11 cellular contexts compared by ENCODE assay signal in genomic region chr16:56743840-56744239, GRCh38. TPM values are rescaled to one million over a fixed set of nuclear protein-coding genes. Genes with fewer than 3 reads are reported as not detected.
A peak's percentile ranks its signal among the peaks of the same experiment; 100 is the strongest.
DNase-seq lines count a peak whose midpoint lies in the region; ATAC-seq and TF ChIP-seq lines count a peak whose summit lies in the region.
"Had no signal": no experiment of that assay in that cellular context is flagged by ENCODE, and none has a peak within 500 bp of the region (broad histone marks: within the 10 kb centered on the region; RNA-seq: fewer than 3 reads in every experiment).

No MANE protein-coding gene starts in this region.

- H3K36me3 Mint-ChIP-seq in WTC11: peaks cover 8% of the 10 kb centered on the region
- no peaks in the 10 kb centered on the region for H3K36me3 Mint-ChIP-seq in glutamatergic neuron (ENCODE audit: unreplicated experiment)

- peak overlapping the region; percentile 72; the same call in 1 of the 2 replicates for H3K9ac ChIP-seq in GM23248

- peaks cover 27% of the 10 kb centered on the region for H3K4me1 ChIP-seq in GM23248 (ENCODE audit: insufficient read depth)

- TF ChIP-seq CTCF in WTC11 (IDR thresholded peaks at IDR 0.05) (no peak), glutamatergic neuron (IDR thresholded peaks at IDR 0.05; ENCODE audit: partially characterized antibody, unreplicated experiment) (no peak), omental fat pad (IDR thresholded peaks at IDR 0.05) (no peak)

- H3K4me1 Mint-ChIP-seq in WTC11 (peaks cover 46% of the 10 kb centered on the region), glutamatergic neuron (ENCODE audit: low read depth, unreplicated experiment) (peaks cover 26% of the 10 kb centered on the region)

- no peaks in the 10 kb centered on the region for H3K27me3 ChIP-seq in GM23248 (replicated peaks; ENCODE audit: insufficient read depth)

- no peaks in the 10 kb centered on the region for H4K20me1 ChIP-seq in GM23248 (ENCODE audit: insufficient read depth)

- H3K27ac Mint-ChIP-seq in WTC11 (peak overlapping the region; percentile 36), glutamatergic neuron (ENCODE audit: unreplicated experiment) (peak overlapping the region; percentile 62)
- H3K27ac Mint-ChIP-seq: T-helper 17 cell had no signal

- peaks cover 61% of the 10 kb centered on the region for H3K79me2 ChIP-seq in GM23248 (ENCODE audit: insufficient read depth)

- H3K36me3 ChIP-seq in GM23248 (ENCODE audit: low read depth): no peaks in the 10 kb centered on the region

- ATAC-seq in WTC11: peak; percentile 43
- peak; percentile 44 for ATAC-seq in omental fat pad (ENCODE audit: low FRiP score)
- ATAC-seq: T-helper 17 cell had no signal

- H3K4me3 Mint-ChIP-seq in WTC11 (no peak overlapping the region), glutamatergic neuron (ENCODE audit: unreplicated experiment) (peak overlapping the region; percentile 43)
- H3K4me3 Mint-ChIP-seq: T-helper 17 cell had no signal

- peak; percentile 89 for DNase-seq in GM23248
- DNase-seq in WTC11 (ENCODE audit: low spot score): no peak
- DNase-seq in glutamatergic neuron: peak; percentile 18
- no peak for DNase-seq in omental fat pad (ENCODE audit: low spot score)
- no peak for DNase-seq in NOMO-1 treated with dmso at 0.1 percent for 144 hours (lab: John Stamatoyannopoulos, UW; ENCODE audit: unreplicated experiment)
- DNase-seq in central memory CD4-positive, alpha-beta T cell: no peak
- DNase-seq in GOT3 (lab: John Stamatoyannopoulos, UW): no peak
- no peak for DNase-seq in activated CD4-positive, CD25-positive, alpha-beta regulatory T cell (lab: John Stamatoyannopoulos, UW)
- DNase-seq: GDM1, NCI-H2227 treated with DMSO at 0.1 percent for 48 hours, T-helper 17 cell had no signal

- peak overlapping the region; percentile 88 for H3K27ac ChIP-seq in GM23248

- H3K9me3 Mint-ChIP-seq in WTC11 (peaks cover under 1% of the 10 kb centered on the region; the same call in 1 of the 2 replicates), glutamatergic neuron (ENCODE audit: unreplicated experiment) (peaks cover 5% of the 10 kb centered on the region)

- 0 out of 2 replicates have a peak overlapping the region, but pooled peaks have one; percentile 15 for H3K4me3 ChIP-seq in GM23248

- WGBS in GM23248 (ENCODE audit: low coverage in 1 of 2, low lambda C conversion rate in 2 of 2, missing lambda C conversion rate in 2 of 2), 2 experiments: 13 to 25% methylated on average over 4 of the region's 4 CpGs

- no peaks in the 10 kb centered on the region for H3K9me3 ChIP-seq in GM23248 (ENCODE audit: low read depth)

- peaks cover 29% of the 10 kb centered on the region for H3F3A ChIP-seq in GM23248 (ENCODE audit: insufficient read depth)

- H3K4me2 ChIP-seq in GM23248 (ENCODE audit: unreplicated experiment): peak overlapping the region; percentile 2

- POLR2A ChIA-PET in WTC11 (lab: Charles Lee): no interaction called here

- H3K9me2 ChIP-seq in GM23248 (ENCODE audit: insufficient read depth): no peaks in the 10 kb centered on the region

- H3K27me3 Mint-ChIP-seq in WTC11 (ENCODE audit: low read depth): no peaks in the 10 kb centered on the region
- H3K27me3 Mint-ChIP-seq in glutamatergic neuron (ENCODE audit: unreplicated experiment): peaks cover under 1% of the 10 kb centered on the region
- H3K27me3 Mint-ChIP-seq: T-helper 17 cell had no signal

- in situ Hi-C loops in GM23248 (cut with MboI): no loop called here

- CTCF ChIA-PET in WTC11 (lab: Charles Lee): no interaction called here

- 0 out of 2 replicates have a peak overlapping the region, but pooled peaks have one; percentile 19 for H2AFZ ChIP-seq in GM23248

TF ChIP-seq in WTC11, 78 proteins besides CTCF, POLR2A, EP300 and RAD21:
- TF ChIP-seq ZNF232 (CRISPR knock-in tag; IDR thresholded peaks at IDR 0.05) (no peak), FOXP1 (CRISPR knock-in tag; IDR thresholded peaks at IDR 0.05; ENCODE audit: borderline replicate concordance) (no peak), ATF2 (CRISPR knock-in tag; IDR thresholded peaks at IDR 0.05; ENCODE audit: borderline replicate concordance, low read depth) (no peak), PRDM15 (CRISPR knock-in tag; IDR thresholded peaks at IDR 0.05) (peak; percentile 86), ZBTB43 (CRISPR knock-in tag; IDR thresholded peaks at IDR 0.05) (no peak), ELF4 (CRISPR knock-in tag; IDR thresholded peaks at IDR 0.05; ENCODE audit: low read depth) (no peak), PREB (CRISPR knock-in tag; IDR thresholded peaks at IDR 0.05; ENCODE audit: borderline replicate concordance) (no peak), CREM (CRISPR knock-in tag; IDR thresholded peaks at IDR 0.05) (no peak)

RNA-seq across cellular contexts. Expression of gene NUP93, which starts 13.9 kb away (rescaled TPM):
- total RNA-seq in GM23248 (2014; rRNA removed; shearing (Covaris generic)): 40.3 and 47.1 TPM in 2 replicates
- 49.6 and 51.2 TPM in 2 replicates for polyA plus RNA-seq in GM23248 (2016; fragmentation: Nextera tagmentation; extraction: Ambion mirVana)
- total RNA-seq in WTC11 (2021) (167 to 185 TPM (median 175 TPM) in 3 replicates), glutamatergic neuron (ENCODE audit: unreplicated experiment) (84.1 TPM), omental fat pad (10 to 100 TPM; 21.6 to 55.5 (median 37.7) TPM)

Comparison
In these comparisons a context has a peak if more than half of its experiments do, and no peak if none do; other contexts are left out.
1. DNase-seq: peak in GM23248 (single experiment) and glutamatergic neuron (single experiment); none in WTC11 (single experiment), omental fat pad (single experiment), NOMO-1 treated with dmso at 0.1 percent for 144 hours (single experiment), central memory CD4-positive, alpha-beta T cell (single experiment), GOT3 (single experiment) and activated CD4-positive, CD25-positive, alpha-beta regulatory T cell (0 of 4).